In the genomic region with DNA sequence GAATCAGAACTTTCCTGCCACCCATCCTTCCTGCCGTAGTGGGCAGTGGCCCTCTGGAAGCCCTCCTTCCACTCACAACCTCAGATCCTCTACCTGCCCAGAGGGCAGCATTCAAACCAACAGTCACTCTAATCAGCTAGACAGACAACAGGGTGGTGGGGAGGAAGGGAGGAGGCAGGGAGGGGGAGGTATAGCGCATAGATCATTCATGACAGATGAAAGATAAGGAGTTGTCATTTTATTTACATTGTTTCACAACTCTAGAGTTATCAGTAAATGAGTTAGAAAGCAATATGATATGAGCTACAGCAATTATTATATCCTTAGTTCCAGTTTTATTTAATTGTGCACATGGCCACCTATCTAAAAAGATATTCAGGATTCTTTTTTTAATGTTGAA, we compare ENCODE assay signal across 28 cellular contexts. TPM values are rescaled to one million over a fixed set of nuclear protein-coding genes. Genes with fewer than 3 reads are reported as not detected.
"Had no signal": no experiment of that assay in that cellular context is flagged by ENCODE, and none has a peak within 500 bp of the region (broad histone marks: within the 10 kb centered on the region; RNA-seq: fewer than 3 reads in every experiment).

No MANE protein-coding gene starts in this region.

- H3K9me3 Mint-ChIP-seq: activated B cell treated with CpG ODN at 0.5 μM for 24 hours; activated CD4-positive, alpha-beta T cell treated with anti-CD3 and anti-CD28 coated beads, Interleukin-2, amount 10 ng/mL, durations not matched to agents 24 days and 14 days; activated naive CD4-positive, alpha-beta T cell treated with anti-CD3 and anti-CD28 coated beads, Interleukin-2, amount 50 U/mL, for 24 hours had no signal

- H3K36me3 ChIP-seq: ascending aorta, Peyer's patch, SJCRH30 had no signal

- H3K4me3 ChIP-seq: ascending aorta, body of pancreas, Peyer's patch, SJCRH30 had no signal

- H3K9me3 ChIP-seq: ascending aorta, body of pancreas, Peyer's patch, SJCRH30, SK-N-SH had no signal

- H3K27me3 Mint-ChIP-seq: activated naive CD4-positive, alpha-beta T cell treated with anti-CD3 and anti-CD28 coated beads, Interleukin-2, amount 50 U/mL, for 24 hours had no signal

- H3K4me3 Mint-ChIP-seq: activated B cell treated with CpG ODN at 0.5 μM for 24 hours; activated CD4-positive, alpha-beta T cell treated with anti-CD3 and anti-CD28 coated beads, Interleukin-2, amount 10 ng/mL, durations not matched to agents 24 days and 14 days; activated CD8-positive, alpha-beta memory T cell treated with anti-CD3 and anti-CD28 coated beads, Interleukin-2, amount 10 ng/mL, durations not matched to agents 7 days and 5 days; activated naive CD4-positive, alpha-beta T cell treated with anti-CD3 and anti-CD28 coated beads, Interleukin-2, amount 50 U/mL, for 24 hours had no signal

- H3K27ac Mint-ChIP-seq: activated B cell treated with CpG ODN at 0.5 μM for 24 hours; activated CD4-positive, alpha-beta T cell treated with anti-CD3 and anti-CD28 coated beads, Interleukin-2, amount 10 ng/mL, durations not matched to agents 24 days and 14 days; activated CD8-positive, alpha-beta memory T cell treated with anti-CD3 and anti-CD28 coated beads, Interleukin-2, amount 10 ng/mL, durations not matched to agents 7 days and 5 days; activated naive CD4-positive, alpha-beta T cell treated with anti-CD3 and anti-CD28 coated beads, Interleukin-2, amount 50 U/mL, for 24 hours had no signal

- H3K36me3 Mint-ChIP-seq: activated CD8-positive, alpha-beta memory T cell treated with anti-CD3 and anti-CD28 coated beads, Interleukin-2, amount 10 ng/mL, durations not matched to agents 7 days and 5 days; activated naive CD4-positive, alpha-beta T cell treated with anti-CD3 and anti-CD28 coated beads, Interleukin-2, amount 50 U/mL, for 24 hours had no signal

- H3K4me1 Mint-ChIP-seq: activated B cell treated with CpG ODN at 0.5 μM for 24 hours; activated naive CD4-positive, alpha-beta T cell treated with anti-CD3 and anti-CD28 coated beads, Interleukin-2, amount 50 U/mL, for 24 hours had no signal

- H3K9ac ChIP-seq: SK-N-SH had no signal

- DNase-seq: activated B cell treated with CpG ODN at 0.5 μM for 24 hours; activated CD4-positive, alpha-beta T cell treated with anti-CD3 and anti-CD28 coated beads for 1 hour; activated CD4-positive, alpha-beta T cell treated with anti-CD3 and anti-CD28 coated beads, Interleukin-2, amount 10 ng/mL, durations not matched to agents 24 days and 14 days; activated CD4-positive, alpha-beta T cell treated with anti-CD3 and anti-CD28 coated beads, Interleukin-2, amount 50 U/mL, for 48 hours; activated CD8-positive, alpha-beta memory T cell treated with anti-CD3 and anti-CD28 coated beads, Interleukin-2, amount 10 ng/mL, durations not matched to agents 7 days and 5 days; body of pancreas; central memory CD4-positive, alpha-beta T cell; KG1; NCI-H1092; NCI-H1417; NCI-H1694 treated with DMSO at 0.1 percent for 48 hours; NCI-H2029 treated with DMSO at 0.1 percent for 48 hours; NCI-H510A treated with DMSO at 0.1 percent for 48 hours; NCI-H69; NK-92 treated with Interleukin-12 subunit alpha and Interleukin-12 subunit beta, amount 100 ng/mL, for 24 hours; Peyer's patch; Right ventricle myocardium superior; SJCRH30; SK-N-SH; T-helper 1 cell had no signal

- H3K4me2 ChIP-seq: SK-N-SH had no signal

- H3K27me3 ChIP-seq: ascending aorta, body of pancreas, Peyer's patch, SJCRH30 had no signal

- H3K4me1 ChIP-seq: ascending aorta, Peyer's patch had no signal

- H3K27ac ChIP-seq: ascending aorta, body of pancreas, Peyer's patch, RWPE1, SJCRH30 had no signal

RNA-seq across cellular contexts. Expression of a gene that starts 0.9 kb away (rescaled TPM):
- total RNA-seq: activated B cell treated with CpG ODN at 0.5 μM for 24 hours; activated CD8-positive, alpha-beta memory T cell treated with anti-CD3 and anti-CD28 coated beads, Interleukin-2, amount 10 ng/mL, durations not matched to agents 7 days and 5 days; ascending aorta; body of pancreas; bronchial epithelial cell; chondrocyte; LHCN-M2; M059J; Peyer's patch; Right ventricle myocardium superior; SJCRH30 had no signal
- polyA plus RNA-seq: SK-N-SH had no signal

RNA-seq across cellular contexts. Expression of a gene that starts 60.0 kb away (rescaled TPM):
- total RNA-seq: activated B cell treated with CpG ODN at 0.5 μM for 24 hours; activated CD4-positive, alpha-beta T cell treated with anti-CD3 and anti-CD28 coated beads, Interleukin-2, amount 10 ng/mL, durations not matched to agents 24 days and 14 days; activated CD8-positive, alpha-beta memory T cell treated with anti-CD3 and anti-CD28 coated beads, Interleukin-2, amount 10 ng/mL, durations not matched to agents 7 days and 5 days; ascending aorta; body of pancreas; bronchial epithelial cell; chondrocyte; LHCN-M2; M059J; Peyer's patch; Right ventricle myocardium superior; SJCRH30; T-helper 2 cell treated with Interferon-gamma antibody and Interleukin-4, amounts not matched to agents 100 ng/mL and 5 ng/mL, for 36 hours had no signal
